1 cellular context compared by ENCODE assay signal in the genomic region with DNA sequence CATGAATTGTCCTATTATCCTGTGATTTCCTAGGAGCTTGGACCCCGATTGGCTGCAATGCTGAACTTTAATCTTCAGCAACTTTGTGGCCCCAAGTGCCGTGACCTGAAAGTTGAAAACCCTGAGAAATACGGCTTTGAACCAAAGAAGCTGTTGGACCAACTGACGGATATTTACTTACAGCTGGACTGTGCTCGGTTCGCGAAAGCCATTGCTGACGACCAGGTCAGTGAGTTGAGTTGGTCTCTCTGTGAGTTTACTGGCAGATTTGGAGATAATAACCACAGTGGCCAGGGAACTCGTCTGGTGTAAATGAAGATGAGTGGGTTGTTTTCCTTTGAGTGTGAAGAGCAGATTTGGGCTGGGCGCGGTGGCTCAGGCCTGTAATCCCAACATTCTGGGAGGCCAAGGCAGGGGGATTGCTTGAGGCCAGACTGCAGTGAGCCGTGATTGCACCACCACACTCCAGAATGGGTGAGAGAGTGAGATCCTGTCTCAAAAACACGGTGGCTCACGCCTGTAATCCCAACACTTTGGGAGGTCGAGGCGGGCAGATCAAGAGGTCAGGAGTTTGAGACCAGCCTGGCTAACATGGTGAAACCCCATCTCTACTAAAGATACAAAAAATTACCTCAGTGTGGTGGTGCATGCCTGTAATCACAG.
TF ChIP-seq lines count a peak whose summit lies in the region.

No MANE protein-coding gene starts in this region.

TF ChIP-seq in HepG2, 621 proteins besides CTCF, POLR2A, EP300 and RAD21 (continued from another document and continues in another):
- peak; percentile 48; the same call in 1 of the 2 replicates for TF ChIP-seq ZNF792 (CRISPR knock-in tag; IDR thresholded peaks at IDR 0.05)
- no peak for TF ChIP-seq ZNF446 (CRISPR knock-in tag; IDR thresholded peaks at IDR 0.05)
- no peak for TF ChIP-seq MBD4 (IDR thresholded peaks at IDR 0.05; ENCODE audit: borderline replicate concordance, low read length)
- no peak for TF ChIP-seq NFE2 (CRISPR knock-in tag; IDR thresholded peaks at IDR 0.05)
- TF ChIP-seq, protein P1, sequence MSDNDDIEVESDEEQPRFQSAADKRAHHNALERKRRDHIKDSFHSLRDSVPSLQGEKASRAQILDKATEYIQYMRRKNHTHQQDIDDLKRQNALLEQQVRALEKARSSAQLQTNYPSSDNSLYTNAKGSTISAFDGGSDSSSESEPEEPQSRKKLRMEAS (IDR thresholded peaks at IDR 0.05), result 0 out of 2 replicates have a peak, but pooled peaks have one; percentile 17
- TF ChIP-seq, protein P2, sequence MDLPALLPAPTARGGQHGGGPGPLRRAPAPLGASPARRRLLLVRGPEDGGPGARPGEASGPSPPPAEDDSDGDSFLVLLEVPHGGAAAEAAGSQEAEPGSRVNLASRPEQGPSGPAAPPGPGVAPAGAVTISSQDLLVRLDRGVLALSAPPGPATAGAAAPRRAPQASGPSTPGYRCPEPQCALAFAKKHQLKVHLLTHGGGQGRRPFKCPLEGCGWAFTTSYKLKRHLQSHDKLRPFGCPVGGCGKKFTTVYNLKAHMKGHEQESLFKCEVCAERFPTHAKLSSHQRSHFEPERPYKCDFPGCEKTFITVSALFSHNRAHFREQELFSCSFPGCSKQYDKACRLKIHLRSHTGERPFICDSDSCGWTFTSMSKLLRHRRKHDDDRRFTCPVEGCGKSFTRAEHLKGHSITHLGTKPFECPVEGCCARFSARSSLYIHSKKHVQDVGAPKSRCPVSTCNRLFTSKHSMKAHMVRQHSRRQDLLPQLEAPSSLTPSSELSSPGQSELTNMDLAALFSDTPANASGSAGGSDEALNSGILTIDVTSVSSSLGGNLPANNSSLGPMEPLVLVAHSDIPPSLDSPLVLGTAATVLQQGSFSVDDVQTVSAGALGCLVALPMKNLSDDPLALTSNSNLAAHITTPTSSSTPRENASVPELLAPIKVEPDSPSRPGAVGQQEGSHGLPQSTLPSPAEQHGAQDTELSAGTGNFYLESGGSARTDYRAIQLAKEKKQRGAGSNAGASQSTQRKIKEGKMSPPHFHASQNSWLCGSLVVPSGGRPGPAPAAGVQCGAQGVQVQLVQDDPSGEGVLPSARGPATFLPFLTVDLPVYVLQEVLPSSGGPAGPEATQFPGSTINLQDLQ (CRISPR knock-in tag; IDR thresholded peaks at IDR 0.05), result 0 out of 2 replicates have a peak, but pooled peaks have one; percentile 67
- no peak for TF ChIP-seq ZFYVE20 (CRISPR knock-in tag; IDR thresholded peaks at IDR 0.05; ENCODE audit: borderline replicate concordance, low read depth)
- TF ChIP-seq ZNF354B (CRISPR knock-in tag; IDR thresholded peaks at IDR 0.05), result no peak
- peak; percentile 83; the same call in 1 of the 2 replicates for TF ChIP-seq NCOR1 (IDR thresholded peaks at IDR 0.05; ENCODE audit: borderline replicate concordance, low read length)
- TF ChIP-seq CBFB (CRISPR knock-in tag; IDR thresholded peaks at IDR 0.05), result no peak
- TF ChIP-seq, protein P3, sequence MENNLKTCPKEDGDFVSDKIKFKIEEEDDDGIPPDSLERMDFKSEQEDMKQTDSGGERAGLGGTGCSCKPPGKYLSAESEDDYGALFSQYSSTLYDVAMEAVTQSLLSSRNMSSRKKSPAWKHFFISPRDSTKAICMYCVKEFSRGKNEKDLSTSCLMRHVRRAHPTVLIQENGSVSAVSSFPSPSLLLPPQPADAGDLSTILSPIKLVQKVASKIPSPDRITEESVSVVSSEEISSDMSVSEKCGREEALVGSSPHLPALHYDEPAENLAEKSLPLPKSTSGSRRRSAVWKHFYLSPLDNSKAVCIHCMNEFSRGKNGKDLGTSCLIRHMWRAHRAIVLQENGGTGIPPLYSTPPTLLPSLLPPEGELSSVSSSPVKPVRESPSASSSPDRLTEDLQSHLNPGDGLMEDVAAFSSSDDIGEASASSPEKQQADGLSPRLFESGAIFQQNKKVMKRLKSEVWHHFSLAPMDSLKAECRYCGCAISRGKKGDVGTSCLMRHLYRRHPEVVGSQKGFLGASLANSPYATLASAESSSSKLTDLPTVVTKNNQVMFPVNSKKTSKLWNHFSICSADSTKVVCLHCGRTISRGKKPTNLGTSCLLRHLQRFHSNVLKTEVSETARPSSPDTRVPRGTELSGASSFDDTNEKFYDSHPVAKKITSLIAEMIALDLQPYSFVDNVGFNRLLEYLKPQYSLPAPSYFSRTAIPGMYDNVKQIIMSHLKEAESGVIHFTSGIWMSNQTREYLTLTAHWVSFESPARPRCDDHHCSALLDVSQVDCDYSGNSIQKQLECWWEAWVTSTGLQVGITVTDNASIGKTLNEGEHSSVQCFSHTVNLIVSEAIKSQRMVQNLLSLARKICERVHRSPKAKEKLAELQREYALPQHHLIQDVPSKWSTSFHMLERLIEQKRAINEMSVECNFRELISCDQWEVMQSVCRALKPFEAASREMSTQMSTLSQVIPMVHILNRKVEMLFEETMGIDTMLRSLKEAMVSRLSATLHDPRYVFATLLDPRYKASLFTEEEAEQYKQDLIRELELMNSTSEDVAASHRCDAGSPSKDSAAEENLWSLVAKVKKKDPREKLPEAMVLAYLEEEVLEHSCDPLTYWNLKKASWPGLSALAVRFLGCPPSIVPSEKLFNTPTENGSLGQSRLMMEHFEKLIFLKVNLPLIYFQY (CRISPR knock-in tag; IDR thresholded peaks at IDR 0.05; ENCODE audit: borderline replicate concordance), result no peak
- TF ChIP-seq, protein P4, sequence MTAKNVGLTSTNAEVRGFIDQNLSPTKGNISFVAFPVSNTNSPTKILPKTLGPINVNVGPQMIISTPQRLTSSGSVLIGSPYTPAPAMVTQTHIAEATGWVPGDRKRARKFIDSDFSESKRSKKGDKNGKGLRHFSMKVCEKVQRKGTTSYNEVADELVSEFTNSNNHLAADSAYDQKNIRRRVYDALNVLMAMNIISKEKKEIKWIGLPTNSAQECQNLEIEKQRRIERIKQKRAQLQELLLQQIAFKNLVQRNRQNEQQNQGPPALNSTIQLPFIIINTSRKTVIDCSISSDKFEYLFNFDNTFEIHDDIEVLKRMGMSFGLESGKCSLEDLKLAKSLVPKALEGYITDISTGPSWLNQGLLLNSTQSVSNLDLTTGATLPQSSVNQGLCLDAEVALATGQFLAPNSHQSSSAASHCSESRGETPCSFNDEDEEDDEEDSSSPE (CRISPR knock-in tag; IDR thresholded peaks at IDR 0.05), result no peak
- peak; percentile 72; the same call in 1 of the 2 replicates for TF ChIP-seq ZNF607 (CRISPR knock-in tag; IDR thresholded peaks at IDR 0.05; ENCODE audit: borderline replicate concordance)
- no peak for TF ChIP-seq ZZZ3 (CRISPR knock-in tag; IDR thresholded peaks at IDR 0.05; ENCODE audit: borderline replicate concordance)
- TF ChIP-seq ZNF598 (CRISPR knock-in tag; IDR thresholded peaks at IDR 0.05; ENCODE audit: borderline replicate concordance), result peak; percentile 61; the same call in 1 of the 2 replicates
- no peak for TF ChIP-seq KLF11 (CRISPR knock-in tag; IDR thresholded peaks at IDR 0.05)
- no peak for TF ChIP-seq CAMTA2 (CRISPR knock-in tag; IDR thresholded peaks at IDR 0.05; ENCODE audit: borderline replicate concordance)
- 0 out of 2 replicates have a peak, but pooled peaks have one; percentile 29 for TF ChIP-seq ZNF766 (CRISPR knock-in tag; IDR thresholded peaks at IDR 0.05; ENCODE audit: borderline replicate concordance)
- TF ChIP-seq FLYWCH1 (CRISPR knock-in tag; IDR thresholded peaks at IDR 0.05), result no peak
- TF ChIP-seq SIN3A (IDR thresholded peaks at IDR 0.05; ENCODE audit: borderline replicate concordance, low read depth, low read length), result 0 out of 2 replicates have a peak, but pooled peaks have one; percentile 41
- no peak for TF ChIP-seq FOXA1 (IDR thresholded peaks at IDR 0.05)
- TF ChIP-seq FOXA1 (CRISPR knock-in tag; IDR thresholded peaks at IDR 0.05), result peak; percentile 92
- peak; percentile 62 for TF ChIP-seq ZNF781 (CRISPR knock-in tag; IDR thresholded peaks at IDR 0.05; ENCODE audit: borderline replicate concordance, not compliant biosample characterization)
- TF ChIP-seq ZNF263 (CRISPR knock-in tag; IDR thresholded peaks at IDR 0.05), result no peak
- peak; percentile 98 for TF ChIP-seq ZSCAN29 (CRISPR knock-in tag; conservative IDR thresholded peaks at IDR 0.05)
- TF ChIP-seq ZNF747 (CRISPR knock-in tag; IDR thresholded peaks at IDR 0.05; ENCODE audit: borderline replicate concordance), result no peak
- TF ChIP-seq ZNF776 (CRISPR knock-in tag; IDR thresholded peaks at IDR 0.05), result no peak
- 0 out of 2 replicates have a peak, but pooled peaks have one; percentile 40 for TF ChIP-seq NAIF1 (CRISPR knock-in tag; IDR thresholded peaks at IDR 0.05; ENCODE audit: borderline replicate concordance)
- TF ChIP-seq, protein P5, sequence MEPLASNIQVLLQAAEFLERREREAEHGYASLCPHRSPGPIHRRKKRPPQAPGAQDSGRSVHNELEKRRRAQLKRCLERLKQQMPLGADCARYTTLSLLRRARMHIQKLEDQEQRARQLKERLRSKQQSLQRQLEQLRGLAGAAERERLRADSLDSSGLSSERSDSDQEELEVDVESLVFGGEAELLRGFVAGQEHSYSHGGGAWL (CRISPR knock-in tag; IDR thresholded peaks at IDR 0.05), result no peak
- TF ChIP-seq ZNF180 (CRISPR knock-in tag; IDR thresholded peaks at IDR 0.05; ENCODE audit: borderline replicate concordance, low read depth), result no peak
- no peak for TF ChIP-seq ZNF558 (CRISPR knock-in tag; IDR thresholded peaks at IDR 0.05; ENCODE audit: borderline replicate concordance)
- no peak for TF ChIP-seq NCOA1 (CRISPR knock-in tag; IDR thresholded peaks at IDR 0.05)
- peak; percentile 81 for TF ChIP-seq ZMYM3 (CRISPR knock-in tag; IDR thresholded peaks at IDR 0.05)
- TF ChIP-seq, protein P6, sequence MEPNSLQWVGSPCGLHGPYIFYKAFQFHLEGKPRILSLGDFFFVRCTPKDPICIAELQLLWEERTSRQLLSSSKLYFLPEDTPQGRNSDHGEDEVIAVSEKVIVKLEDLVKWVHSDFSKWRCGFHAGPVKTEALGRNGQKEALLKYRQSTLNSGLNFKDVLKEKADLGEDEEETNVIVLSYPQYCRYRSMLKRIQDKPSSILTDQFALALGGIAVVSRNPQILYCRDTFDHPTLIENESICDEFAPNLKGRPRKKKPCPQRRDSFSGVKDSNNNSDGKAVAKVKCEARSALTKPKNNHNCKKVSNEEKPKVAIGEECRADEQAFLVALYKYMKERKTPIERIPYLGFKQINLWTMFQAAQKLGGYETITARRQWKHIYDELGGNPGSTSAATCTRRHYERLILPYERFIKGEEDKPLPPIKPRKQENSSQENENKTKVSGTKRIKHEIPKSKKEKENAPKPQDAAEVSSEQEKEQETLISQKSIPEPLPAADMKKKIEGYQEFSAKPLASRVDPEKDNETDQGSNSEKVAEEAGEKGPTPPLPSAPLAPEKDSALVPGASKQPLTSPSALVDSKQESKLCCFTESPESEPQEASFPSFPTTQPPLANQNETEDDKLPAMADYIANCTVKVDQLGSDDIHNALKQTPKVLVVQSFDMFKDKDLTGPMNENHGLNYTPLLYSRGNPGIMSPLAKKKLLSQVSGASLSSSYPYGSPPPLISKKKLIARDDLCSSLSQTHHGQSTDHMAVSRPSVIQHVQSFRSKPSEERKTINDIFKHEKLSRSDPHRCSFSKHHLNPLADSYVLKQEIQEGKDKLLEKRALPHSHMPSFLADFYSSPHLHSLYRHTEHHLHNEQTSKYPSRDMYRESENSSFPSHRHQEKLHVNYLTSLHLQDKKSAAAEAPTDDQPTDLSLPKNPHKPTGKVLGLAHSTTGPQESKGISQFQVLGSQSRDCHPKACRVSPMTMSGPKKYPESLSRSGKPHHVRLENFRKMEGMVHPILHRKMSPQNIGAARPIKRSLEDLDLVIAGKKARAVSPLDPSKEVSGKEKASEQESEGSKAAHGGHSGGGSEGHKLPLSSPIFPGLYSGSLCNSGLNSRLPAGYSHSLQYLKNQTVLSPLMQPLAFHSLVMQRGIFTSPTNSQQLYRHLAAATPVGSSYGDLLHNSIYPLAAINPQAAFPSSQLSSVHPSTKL (CRISPR knock-in tag; IDR thresholded peaks at IDR 0.05), result peak; percentile 85
- TF ChIP-seq, protein P7, sequence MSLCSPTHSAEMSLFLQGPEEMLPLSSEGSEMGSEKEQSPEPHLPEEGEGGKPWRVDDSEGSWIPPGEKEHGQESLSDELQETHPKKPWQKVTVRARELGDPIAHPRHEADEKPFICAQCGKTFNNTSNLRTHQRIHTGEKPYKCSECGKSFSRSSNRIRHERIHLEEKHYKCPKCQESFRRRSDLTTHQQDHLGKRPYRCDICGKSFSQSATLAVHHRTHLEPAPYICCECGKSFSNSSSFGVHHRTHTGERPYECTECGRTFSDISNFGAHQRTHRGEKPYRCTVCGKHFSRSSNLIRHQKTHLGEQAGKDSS (CRISPR knock-in tag; IDR thresholded peaks at IDR 0.05; ENCODE audit: borderline replicate concordance, low read depth), result peak; percentile 82; the same call in 1 of the 2 replicates
- no peak for TF ChIP-seq ZNF780A (CRISPR knock-in tag; IDR thresholded peaks at IDR 0.05)
- no peak for TF ChIP-seq ATF7-NPFF (CRISPR knock-in tag; IDR thresholded peaks at IDR 0.05; ENCODE audit: low read depth)
- peak; percentile 46; the same call in 1 of the 2 replicates for TF ChIP-seq ZNF329 (CRISPR knock-in tag; IDR thresholded peaks at IDR 0.05; ENCODE audit: low read depth)
- no peak for TF ChIP-seq ZNF567 (CRISPR knock-in tag; IDR thresholded peaks at IDR 0.05; ENCODE audit: borderline replicate concordance)
- TF ChIP-seq ZNF260 (CRISPR knock-in tag; IDR thresholded peaks at IDR 0.05; ENCODE audit: borderline replicate concordance, low read depth), result no peak
- peak; percentile 85; the same call in 1 of the 2 replicates for TF ChIP-seq FOXM1 (CRISPR knock-in tag; IDR thresholded peaks at IDR 0.05)
- peak; percentile 72; the same call in 1 of the 2 replicates for TF ChIP-seq BORCS8-MEF2B (CRISPR knock-in tag; IDR thresholded peaks at IDR 0.05)
- TF ChIP-seq, protein P8, sequence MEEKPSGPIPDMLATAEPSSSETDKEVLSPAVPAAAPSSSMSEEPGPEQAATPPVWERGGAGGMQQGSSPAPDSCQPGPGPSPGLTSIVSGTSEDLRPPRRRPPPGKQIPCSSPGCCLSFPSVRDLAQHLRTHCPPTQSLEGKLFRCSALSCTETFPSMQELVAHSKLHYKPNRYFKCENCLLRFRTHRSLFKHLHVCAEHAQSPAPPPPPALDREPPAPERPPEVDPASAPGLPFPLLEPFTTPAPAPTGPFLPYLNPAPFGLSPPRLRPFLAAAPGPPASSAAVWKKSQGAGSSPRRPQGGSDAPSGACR (CRISPR knock-in tag; IDR thresholded peaks at IDR 0.05), result peak; percentile 73; the same call in 1 of the 2 replicates
- TF ChIP-seq, protein P9, sequence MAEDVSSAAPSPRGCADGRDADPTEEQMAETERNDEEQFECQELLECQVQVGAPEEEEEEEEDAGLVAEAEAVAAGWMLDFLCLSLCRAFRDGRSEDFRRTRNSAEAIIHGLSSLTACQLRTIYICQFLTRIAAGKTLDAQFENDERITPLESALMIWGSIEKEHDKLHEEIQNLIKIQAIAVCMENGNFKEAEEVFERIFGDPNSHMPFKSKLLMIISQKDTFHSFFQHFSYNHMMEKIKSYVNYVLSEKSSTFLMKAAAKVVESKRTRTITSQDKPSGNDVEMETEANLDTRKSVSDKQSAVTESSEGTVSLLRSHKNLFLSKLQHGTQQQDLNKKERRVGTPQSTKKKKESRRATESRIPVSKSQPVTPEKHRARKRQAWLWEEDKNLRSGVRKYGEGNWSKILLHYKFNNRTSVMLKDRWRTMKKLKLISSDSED (CRISPR knock-in tag; IDR thresholded peaks at IDR 0.05), result no peak
- no peak; the same call in 1 of the 2 replicates for TF ChIP-seq YEATS2 (CRISPR knock-in tag; IDR thresholded peaks at IDR 0.05; ENCODE audit: borderline replicate concordance)
- peak; percentile 81; the same call in 1 of the 2 replicates for TF ChIP-seq ZNF230 (CRISPR knock-in tag; IDR thresholded peaks at IDR 0.05)
- peak; percentile 57; the same call in 1 of the 2 replicates for TF ChIP-seq HOXD1 (CRISPR knock-in tag; IDR thresholded peaks at IDR 0.05)
